In the genomic region with DNA sequence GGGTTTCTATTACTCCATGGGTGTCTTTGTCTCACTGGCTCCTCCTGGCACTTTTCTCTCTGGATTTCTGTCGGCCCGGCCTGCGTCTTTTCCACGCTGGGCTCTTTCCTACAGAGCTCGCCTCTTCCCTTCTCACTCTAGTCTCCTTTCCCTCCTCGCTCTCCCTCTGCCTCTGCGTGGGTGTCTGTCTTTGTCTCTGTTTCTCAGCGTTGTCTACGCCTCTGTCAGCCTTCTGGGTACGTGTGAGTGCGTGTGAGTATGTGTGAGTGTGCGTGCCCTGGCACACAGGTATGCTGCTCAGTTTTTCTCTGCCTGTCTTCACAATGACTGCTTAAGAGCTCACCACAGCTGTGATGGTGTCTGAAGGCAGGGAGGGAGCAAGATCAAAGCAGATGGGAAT, we compare ENCODE assay signal across 18 cellular contexts.
A peak's percentile ranks its signal among the peaks of the same experiment; 100 is the strongest.
DNase-seq lines count a peak whose midpoint lies in the region; ATAC-seq lines count a peak whose summit lies in the region.
"Had no signal": no experiment of that assay in that cellular context is flagged by ENCODE, and none has a peak within 500 bp of the region (broad histone marks: within the 10 kb centered on the region; RNA-seq: fewer than 3 reads in every experiment).

No MANE protein-coding gene starts in this region.

- H2AFZ ChIP-seq in GM23248: no peak overlapping the region

- no peaks in the 10 kb centered on the region for H3K9me3 ChIP-seq in GM23248 (ENCODE audit: low read depth)
- H3K9me3 ChIP-seq: Caco-2, gastroesophageal sphincter, MG63 had no signal

- no peak overlapping the region for H3K4me2 ChIP-seq in GM23248 (ENCODE audit: unreplicated experiment)

- peaks cover 3% of the 10 kb centered on the region; the same call in 1 of the 2 replicates for H4K20me1 ChIP-seq in GM23248 (ENCODE audit: insufficient read depth)

- in situ Hi-C loops in GM23248 (cut with MboI): no loop called here

- peaks cover 99% of the 10 kb centered on the region for H3K79me2 ChIP-seq in GM23248 (ENCODE audit: insufficient read depth)

- no peaks in the 10 kb centered on the region for H3K36me3 ChIP-seq in GM23248 (ENCODE audit: low read depth)

- no peak overlapping the region for H3K4me3 ChIP-seq in GM23248
- H3K4me3 ChIP-seq: gastroesophageal sphincter, MG63 had no signal

- 42 to 56% methylated on average over 12 of the region's 12 CpGs for whole genome bisulfite sequencing in GM23248 (ENCODE audit: low coverage in 1 of 2, low lambda C conversion rate in 2 of 2, missing lambda C conversion rate in 2 of 2), 2 experiments

- H3K9ac ChIP-seq in GM23248: no peak overlapping the region

- H3K27ac ChIP-seq in GM23248: no peak overlapping the region
- H3K27ac ChIP-seq: gastroesophageal sphincter had no signal

- peak; percentile 29 for DNase-seq in GM23248
- peak; percentile 34 for DNase-seq in astrocyte of the hippocampus (ENCODE audit: low read depth, low spot score)
- peak; percentile 15 to 93 (median 68) for DNase-seq in head of caudate nucleus
- DNase-seq in posterior cingulate gyrus: peak in 7 of 10 donors; percentile 29 to 89 (median 48)
- no peak for DNase-seq in DMS79 treated with DMSO at 0.1 percent for 48 hours (lab: John Stamatoyannopoulos, UW)
- no peak for DNase-seq in SKM-1 treated with dmso at 0.1 percent for 144 hours (lab: John Stamatoyannopoulos, UW; ENCODE audit: unreplicated experiment)
- DNase-seq in stimulated activated CD4-positive, alpha-beta T cell treated with anti-CD3 and anti-CD28 coated beads, Interleukin-4, amount 100 ng/mL, for 24 hours: no peak
- DNase-seq: activated B cell treated with CpG ODN at 0.5 μM for 24 hours; activated CD8-positive, alpha-beta memory T cell treated with anti-CD3 and anti-CD28 coated beads for 24 hours; activated naive CD8-positive, alpha-beta T cell treated with anti-CD3 and anti-CD28 coated beads, Interleukin-2, amount 50 U/mL, for 24 hours; Caco-2; MG63; NCI-H1694 treated with DMSO at 0.1 percent for 48 hours; NCI-H446 treated with DMSO at 0.1 percent for 48 hours had no signal

- ATAC-seq in HG03039 (IDR thresholded peaks at IDR 0.05; ENCODE audit: unreplicated experiment): no peak
- ATAC-seq: activated naive CD8-positive, alpha-beta T cell treated with anti-CD3 and anti-CD28 coated beads, Interleukin-2, amount 50 U/mL, for 24 hours; gastroesophageal sphincter; natural killer cell treated with Interleukin-12 subunit alpha and Interleukin-12 subunit beta and Interleukin-15 and Interleukin-18, amount 100 ng/mL, for 72 hours; Right ventricle myocardium inferior had no signal

- intact Hi-C loops in head of caudate nucleus (cut with DNase I) (no loop called here), posterior cingulate gyrus (cut with DNase I) (no loop called here)

- H3F3A ChIP-seq in GM23248 (ENCODE audit: insufficient read depth): peaks cover 7% of the 10 kb centered on the region; the same call in 1 of the 2 replicates

- no peaks in the 10 kb centered on the region for H3K27me3 ChIP-seq in GM23248 (replicated peaks; ENCODE audit: insufficient read depth)
- H3K27me3 ChIP-seq: gastroesophageal sphincter, MG63 had no signal

- no peaks in the 10 kb centered on the region for H3K9me2 ChIP-seq in GM23248 (ENCODE audit: insufficient read depth)

- H3K4me1 ChIP-seq in GM23248 (ENCODE audit: insufficient read depth): peaks cover 30% of the 10 kb centered on the region
- H3K4me1 ChIP-seq: Caco-2 had no signal

Comparison
In these comparisons a context has a peak if more than half of its experiments do, and no peak if none do; other contexts are left out.
1. DNase-seq: peak in GM23248 (single experiment), astrocyte of the hippocampus (single experiment), head of caudate nucleus (42 of 42) and posterior cingulate gyrus (7 of 10); none in DMS79 treated with DMSO at 0.1 percent for 48 hours (single experiment), SKM-1 treated with dmso at 0.1 percent for 144 hours (single experiment) and stimulated activated CD4-positive, alpha-beta T cell treated with anti-CD3 and anti-CD28 coated beads, Interleukin-4, amount 100 ng/mL, for 24 hours (single experiment).